ENCODE assay signal across 18 cellular contexts in the genomic region with DNA sequence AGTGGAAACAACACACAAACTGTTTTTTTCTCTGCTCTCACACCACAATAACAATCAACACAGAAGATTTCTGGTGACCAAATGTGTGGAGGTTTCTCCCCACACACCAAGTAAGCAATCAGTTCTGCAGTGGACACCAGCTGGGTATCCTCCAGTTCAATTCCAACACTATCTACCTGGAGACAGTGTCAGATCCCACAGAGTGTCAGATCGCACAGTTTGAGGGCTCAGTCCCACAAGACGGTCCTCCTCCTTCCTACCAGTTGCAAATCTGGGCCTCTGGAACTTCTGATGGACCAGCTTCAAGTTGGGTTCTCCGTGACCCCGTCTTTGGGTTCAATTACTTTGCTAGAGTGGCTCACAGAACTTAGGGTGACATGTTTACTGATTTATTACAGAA. TPM values are rescaled to one million over a fixed set of nuclear protein-coding genes. Genes with fewer than 3 reads are reported as not detected.
DNase-seq lines count a peak whose midpoint lies in the region; ATAC-seq, FAIRE-seq and TF ChIP-seq lines count a peak whose summit lies in the region.
"Had no signal": no experiment of that assay in that cellular context is flagged by ENCODE, and none has a peak within 500 bp of the region (broad histone marks: within the 10 kb centered on the region; RNA-seq: fewer than 3 reads in every experiment).

No MANE protein-coding gene starts in this region.

- no peak overlapping the region for H3K4me3 Mint-ChIP-seq in activated naive CD4-positive, alpha-beta T cell treated with anti-CD3 and anti-CD28 coated beads for 36 hours
- no peak overlapping the region for H3K4me3 Mint-ChIP-seq in stimulated activated effector memory CD8-positive, alpha-beta T cell treated with anti-CD3 and anti-CD28 coated beads, Interleukin-12 subunit alpha, Interleukin-12 subunit beta, amount 100 ng/mL, for 72 hours

- TF ChIP-seq POLR2A in H54 (IDR thresholded peaks at IDR 0.05; ENCODE audit: low read depth, low read length): no peak

- H3K27me3 ChIP-seq in OCI-LY1 (ENCODE audit: insufficient read depth, low read length) (no peaks in the 10 kb centered on the region), bronchial epithelial cell (ENCODE audit: control insufficient read depth, insufficient read depth, low read length) (no peaks in the 10 kb centered on the region)
- H3K27me3 ChIP-seq: MG63 had no signal

- no peak overlapping the region for H2AFZ ChIP-seq in OCI-LY1 (ENCODE audit: low read length)

- no peak for TF ChIP-seq CTCF in OCI-LY1 (IDR thresholded peaks at IDR 0.05; ENCODE audit: low read length)
- no peak for TF ChIP-seq CTCF in bronchial epithelial cell (IDR thresholded peaks at IDR 0.05; ENCODE audit: insufficient read depth, low read length, severe bottlenecking)

- no peaks in the 10 kb centered on the region for H3K9me2 ChIP-seq in OCI-LY1 (ENCODE audit: low read depth, low read length)

- CTCF ChIA-PET in activated naive CD4-positive, alpha-beta T cell treated with anti-CD3 and anti-CD28 coated beads for 36 hours (lab: Charles Lee): interaction anchor here (0.7 kb wide), 1 partner anchor 8 kb away, joined by 3 read pairs; no protein-coding TSS in a partner anchor

- H3K79me2 ChIP-seq in OCI-LY1 (ENCODE audit: insufficient read depth, low read length): peaks cover 86% of the 10 kb centered on the region

- intact Hi-C loops in activated naive CD4-positive, alpha-beta T cell treated with anti-CD3 and anti-CD28 coated beads for 36 hours (cut with micrococcal nuclease): no loop called here

- H3K36me3 ChIP-seq in OCI-LY1 (ENCODE audit: insufficient read depth, low read length) (peaks cover 37% of the 10 kb centered on the region), bronchial epithelial cell (ENCODE audit: control insufficient read depth, insufficient read depth, low read length) (no peaks in the 10 kb centered on the region)

- peak; percentile 60 to 72 for ATAC-seq in activated naive CD4-positive, alpha-beta T cell treated with anti-CD3 and anti-CD28 coated beads, Interleukin-2, amount 50 U/mL, for 72 hours
- ATAC-seq in stimulated activated effector memory CD8-positive, alpha-beta T cell treated with anti-CD3 and anti-CD28 coated beads, Interleukin-12 subunit alpha, Interleukin-12 subunit beta, amount 100 ng/mL, for 72 hours: peak; percentile 26

- H3K4me3 ChIP-seq in OCI-LY1 (ENCODE audit: low read depth, low read length, poor library complexity, severe bottlenecking) (peak overlapping the region; percentile 30), bronchial epithelial cell (ENCODE audit: low read depth, low read length) (no peak overlapping the region)
- H3K4me3 ChIP-seq: MG63 had no signal

- H3K4me1 ChIP-seq in OCI-LY1 (ENCODE audit: insufficient read depth, low read length, severe bottlenecking): peaks cover 81% of the 10 kb centered on the region

- peaks cover 17% of the 10 kb centered on the region; the same call in 1 of the 2 replicates for H3F3A ChIP-seq in OCI-LY1 (ENCODE audit: insufficient read depth, low read length)

- H3K27ac Mint-ChIP-seq in activated naive CD4-positive, alpha-beta T cell treated with anti-CD3 and anti-CD28 coated beads, Interleukin-2, amount 50 U/mL, for 72 hours: no peak overlapping the region
- no peak overlapping the region for H3K27ac Mint-ChIP-seq in activated naive CD4-positive, alpha-beta T cell treated with anti-CD3 and anti-CD28 coated beads for 36 hours
- no peak overlapping the region for H3K27ac Mint-ChIP-seq in stimulated activated effector memory CD8-positive, alpha-beta T cell treated with anti-CD3 and anti-CD28 coated beads, Interleukin-12 subunit alpha, Interleukin-12 subunit beta, amount 100 ng/mL, for 72 hours

- FAIRE-seq in bronchial epithelial cell (lab: Jason Lieb, UNC): peak; percentile 32
- no peak for FAIRE-seq in H54 (lab: Jason Lieb, UNC)

- peaks cover 3% of the 10 kb centered on the region for H3K4me1 Mint-ChIP-seq in activated naive CD4-positive, alpha-beta T cell treated with anti-CD3 and anti-CD28 coated beads for 36 hours (ENCODE audit: low read depth)
- no peaks in the 10 kb centered on the region for H3K4me1 Mint-ChIP-seq in stimulated activated effector memory CD8-positive, alpha-beta T cell treated with anti-CD3 and anti-CD28 coated beads, Interleukin-12 subunit alpha, Interleukin-12 subunit beta, amount 100 ng/mL, for 72 hours

- no peaks in the 10 kb centered on the region for H3K9me3 ChIP-seq in OCI-LY1 (ENCODE audit: low read length)
- H3K9me3 ChIP-seq: MG63 had no signal

- DNase-seq in activated naive CD4-positive, alpha-beta T cell treated with anti-CD3 and anti-CD28 coated beads, Interleukin-2, amount 50 U/mL, for 72 hours (ENCODE audit: low spot score in 2 of 2): no peak
- no peak for DNase-seq in activated naive CD4-positive, alpha-beta T cell treated with anti-CD3 and anti-CD28 coated beads for 36 hours
- DNase-seq in bronchial epithelial cell (ENCODE audit: low read depth) (no peak), H54 (ENCODE audit: insufficient read length, low spot score) (no peak), KG1 (lab: John Stamatoyannopoulos, UW) (no peak), LoVo (ENCODE audit: low spot score) (no peak)
- no peak for DNase-seq in stimulated activated effector memory CD8-positive, alpha-beta T cell treated with anti-CD3 and anti-CD28 coated beads, Interleukin-12 subunit alpha, Interleukin-12 subunit beta, amount 100 ng/mL, for 72 hours (ENCODE audit: low spot score in 2 of 2)
- DNase-seq: 8988T; CD4-positive, CD25-positive, alpha-beta regulatory T cell; GOT3; MG63; NCI-H1048; NCI-H1436; NCI-H1930; NCI-H345; NCI-H526; Right ventricle myocardium superior had no signal

- H3K4me2 ChIP-seq in OCI-LY1 (ENCODE audit: low read length): peak overlapping the region; percentile 50

- H3K27me3 Mint-ChIP-seq in activated naive CD4-positive, alpha-beta T cell treated with anti-CD3 and anti-CD28 coated beads for 36 hours (ENCODE audit: low read depth): no peaks in the 10 kb centered on the region
- H3K27me3 Mint-ChIP-seq: CD4-positive, CD25-positive, alpha-beta regulatory T cell had no signal

- H3K36me3 Mint-ChIP-seq in activated naive CD4-positive, alpha-beta T cell treated with anti-CD3 and anti-CD28 coated beads, Interleukin-2, amount 50 U/mL, for 72 hours: no peaks in the 10 kb centered on the region
- H3K36me3 Mint-ChIP-seq in activated naive CD4-positive, alpha-beta T cell treated with anti-CD3 and anti-CD28 coated beads for 36 hours (ENCODE audit: low read depth): no peaks in the 10 kb centered on the region
- H3K36me3 Mint-ChIP-seq in stimulated activated effector memory CD8-positive, alpha-beta T cell treated with anti-CD3 and anti-CD28 coated beads, Interleukin-12 subunit alpha, Interleukin-12 subunit beta, amount 100 ng/mL, for 72 hours: no peaks in the 10 kb centered on the region
- H3K36me3 Mint-ChIP-seq: CD4-positive, CD25-positive, alpha-beta regulatory T cell had no signal

- no peaks in the 10 kb centered on the region for H4K20me1 ChIP-seq in OCI-LY1 (ENCODE audit: insufficient read depth, low read length)

- no peaks in the 10 kb centered on the region for H3K9me3 Mint-ChIP-seq in activated naive CD4-positive, alpha-beta T cell treated with anti-CD3 and anti-CD28 coated beads, Interleukin-2, amount 50 U/mL, for 72 hours
- H3K9me3 Mint-ChIP-seq in activated naive CD4-positive, alpha-beta T cell treated with anti-CD3 and anti-CD28 coated beads for 36 hours: no peaks in the 10 kb centered on the region
- no peaks in the 10 kb centered on the region for H3K9me3 Mint-ChIP-seq in stimulated activated effector memory CD8-positive, alpha-beta T cell treated with anti-CD3 and anti-CD28 coated beads, Interleukin-12 subunit alpha, Interleukin-12 subunit beta, amount 100 ng/mL, for 72 hours
- H3K9me3 Mint-ChIP-seq: CD4-positive, CD25-positive, alpha-beta regulatory T cell had no signal

- peak overlapping the region; percentile 24; the same call in 1 of the 2 replicates for H3K9ac ChIP-seq in OCI-LY1 (ENCODE audit: low read length)

- H3K27ac ChIP-seq in OCI-LY1 (ENCODE audit: low read depth, low read length, poor library complexity, severe bottlenecking): peak overlapping the region; percentile 75

RNA-seq across cellular contexts. Expression of gene SWAP70, which starts 9.0 kb away (rescaled TPM):
- total RNA-seq in activated naive CD4-positive, alpha-beta T cell treated with anti-CD3 and anti-CD28 coated beads, Interleukin-2, amount 50 U/mL, for 72 hours: 1 to 10 TPM; 4.1 to 9.2 TPM
- total RNA-seq in activated naive CD4-positive, alpha-beta T cell treated with anti-CD3 and anti-CD28 coated beads for 36 hours: 1 to 10 TPM; 8.2 to 9.5 TPM
- total RNA-seq in bronchial epithelial cell: 26.3 and 27.1 TPM in 2 replicates
